Comparison of ENCODE assay signal across 18 cellular contexts in the genomic region with DNA sequence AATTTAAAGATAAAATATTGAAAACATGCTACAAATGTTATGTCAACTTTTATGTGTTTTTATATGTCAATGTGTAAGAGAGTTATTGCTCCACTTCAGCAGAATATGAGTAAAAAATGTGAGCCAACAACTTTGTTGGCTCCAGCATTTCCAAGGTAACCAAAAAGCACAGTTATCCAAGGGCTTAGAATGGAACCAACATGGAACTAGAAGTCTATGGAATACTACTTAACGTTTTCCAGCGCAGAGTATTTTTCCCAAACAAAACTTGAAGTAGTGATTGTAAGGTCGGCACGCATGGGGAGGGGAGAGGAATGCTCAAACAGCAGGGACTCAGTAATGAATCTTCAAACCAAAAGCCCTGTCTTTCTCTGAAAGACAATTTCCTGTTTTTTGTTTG. TPM values are rescaled to one million over a fixed set of nuclear protein-coding genes. Genes with fewer than 3 reads are reported as not detected.
DNase-seq lines count a peak whose midpoint lies in the region; ATAC-seq and TF ChIP-seq lines count a peak whose summit lies in the region.
"Had no signal": no experiment of that assay in that cellular context is flagged by ENCODE, and none has a peak within 500 bp of the region (broad histone marks: within the 10 kb centered on the region; RNA-seq: fewer than 3 reads in every experiment).

No MANE protein-coding gene starts in this region.

- no peaks in the 10 kb centered on the region for H3K9me3 Mint-ChIP-seq in activated CD4-positive, alpha-beta T cell treated with anti-CD3 and anti-CD28 coated beads for 36 hours (ENCODE audit: low read depth)
- peaks cover 5% of the 10 kb centered on the region; the same call in 1 of the 2 replicates for H3K9me3 Mint-ChIP-seq in WTC11

- no peak for ATAC-seq in activated CD4-positive, alpha-beta T cell treated with anti-CD3 and anti-CD28 coated beads for 36 hours
- ATAC-seq in WTC11 (no peak), HG02623 (IDR thresholded peaks at IDR 0.05; ENCODE audit: unreplicated experiment) (no peak), GM21529 (IDR thresholded peaks at IDR 0.05; ENCODE audit: unreplicated experiment) (no peak)

- no peak for DNase-seq in activated CD4-positive, alpha-beta T cell treated with anti-CD3 and anti-CD28 coated beads for 36 hours
- no peak for DNase-seq in activated CD4-positive, alpha-beta T cell treated with anti-CD3 and anti-CD28 coated beads for 4 hours
- DNase-seq in WTC11 (ENCODE audit: low spot score) (no peak), fibroblast of mammary gland (ENCODE audit: low read depth) (peak; percentile 46), tibial nerve (ENCODE audit: low spot score in 2 of 2) (no peak)
- DNase-seq: activated CD4-positive, alpha-beta T cell treated with anti-CD3 and anti-CD28 coated beads, Interleukin-2, amount 50 U/mL, for 1 hour; activated CD8-positive, alpha-beta memory T cell treated with anti-CD3 and anti-CD28 coated beads, Interleukin-2, amount 50 U/mL, for 48 hours; activated effector memory CD4-positive, alpha-beta T cell treated with anti-CD3 and anti-CD28 coated beads, Interleukin-2, amount 50 U/mL, for 16 hours; GF-D8; naive B cell; NCI-H1417 treated with DMSO at 0.1 percent for 48 hours; testis had no signal

- no peak overlapping the region for H3K4me3 ChIP-seq in fibroblast of mammary gland (ENCODE audit: control insufficient read depth, low read depth, low read length)
- H3K4me3 ChIP-seq in skeletal muscle satellite cell (ENCODE audit: low read length), result no peak overlapping the region
- H3K4me3 ChIP-seq in tibial nerve, result no peak overlapping the region
- H3K4me3 ChIP-seq: skin epidermis, testis had no signal

- WGBS in tibial nerve, 2 donors, result 83 to 85% methylated on average over 4 of the region's 4 CpGs

- TF ChIP-seq POLR2A in tibial nerve (IDR thresholded peaks at IDR 0.05), result no peak

- POLR2A ChIA-PET in activated CD4-positive, alpha-beta T cell treated with anti-CD3 and anti-CD28 coated beads for 36 hours (lab: Charles Lee), result no interaction called here
- POLR2A ChIA-PET in WTC11 (lab: Charles Lee), result no interaction called here

- H3K27ac ChIP-seq in tibial nerve, result no peak overlapping the region
- H3K27ac ChIP-seq: 22Rv1, testis had no signal

- CTCF ChIA-PET in activated CD4-positive, alpha-beta T cell treated with anti-CD3 and anti-CD28 coated beads for 36 hours (lab: Charles Lee), result no interaction called here
- CTCF ChIA-PET in WTC11 (lab: Charles Lee), result no interaction called here

- H3K27me3 Mint-ChIP-seq in activated CD4-positive, alpha-beta T cell treated with anti-CD3 and anti-CD28 coated beads for 36 hours, result no peaks in the 10 kb centered on the region
- no peaks in the 10 kb centered on the region for H3K27me3 Mint-ChIP-seq in WTC11 (ENCODE audit: low read depth)
- H3K27me3 Mint-ChIP-seq: naive B cell had no signal

- H3K27me3 ChIP-seq in skeletal muscle satellite cell (ENCODE audit: control insufficient read depth, insufficient read depth, low read length), result no peaks in the 10 kb centered on the region
- no peaks in the 10 kb centered on the region for H3K27me3 ChIP-seq in tibial nerve
- H3K27me3 ChIP-seq: testis had no signal

- intact Hi-C loops in activated CD4-positive, alpha-beta T cell treated with anti-CD3 and anti-CD28 coated beads for 36 hours (cut with DNase I, micrococcal nuclease), result no loop called here

- H3K36me3 ChIP-seq in skeletal muscle satellite cell (ENCODE audit: insufficient read depth, low read length) (peaks cover 19% of the 10 kb centered on the region), tibial nerve (peaks cover 0 to 41% (median 5%) of the 10 kb centered on the region in 3 donors)

- H3K9ac ChIP-seq in skeletal muscle satellite cell (ENCODE audit: low read depth, low read length), result peak overlapping the region; percentile 25

- no peak for TF ChIP-seq CTCF in WTC11 (IDR thresholded peaks at IDR 0.05)
- TF ChIP-seq CTCF in fibroblast of mammary gland (conservative IDR thresholded peaks at IDR 0.05; ENCODE audit: control insufficient read depth, insufficient read depth, low read depth, low read length), result no peak
- no peak for TF ChIP-seq CTCF in tibial nerve (IDR thresholded peaks at IDR 0.05)

- H3K9me3 ChIP-seq in skeletal muscle satellite cell (replicated peaks; ENCODE audit: low read length), result no peaks in the 10 kb centered on the region
- H3K9me3 ChIP-seq in tibial nerve, result no peaks in the 10 kb centered on the region
- H3K9me3 ChIP-seq: testis had no signal

- H3K4me3 Mint-ChIP-seq in activated CD4-positive, alpha-beta T cell treated with anti-CD3 and anti-CD28 coated beads for 36 hours, result no peak overlapping the region
- no peak overlapping the region for H3K4me3 Mint-ChIP-seq in WTC11
- H3K4me3 Mint-ChIP-seq: CD14-positive monocyte had no signal

- H3K36me3 Mint-ChIP-seq in activated CD4-positive, alpha-beta T cell treated with anti-CD3 and anti-CD28 coated beads for 36 hours (ENCODE audit: low read depth), result peaks cover 39% of the 10 kb centered on the region
- H3K36me3 Mint-ChIP-seq in WTC11, result peaks cover 35% of the 10 kb centered on the region

- TF ChIP-seq EP300 in tibial nerve (IDR thresholded peaks at IDR 0.05), result no peak

- peaks cover 36% of the 10 kb centered on the region for H3K4me1 ChIP-seq in skeletal muscle satellite cell (ENCODE audit: control insufficient read depth, insufficient read depth, low read length)
- no peaks in the 10 kb centered on the region for H3K4me1 ChIP-seq in tibial nerve
- H3K4me1 ChIP-seq: testis had no signal

- H3K27ac Mint-ChIP-seq in activated CD4-positive, alpha-beta T cell treated with anti-CD3 and anti-CD28 coated beads for 36 hours, result peak overlapping the region; percentile 60
- H3K27ac Mint-ChIP-seq in WTC11, result peak overlapping the region; percentile 21; the same call in 1 of the 2 replicates
- H3K27ac Mint-ChIP-seq: naive B cell had no signal

- peaks cover 20% of the 10 kb centered on the region for H3K4me1 Mint-ChIP-seq in activated CD4-positive, alpha-beta T cell treated with anti-CD3 and anti-CD28 coated beads for 36 hours
- H3K4me1 Mint-ChIP-seq in WTC11, result peaks cover 16% of the 10 kb centered on the region
- H3K4me1 Mint-ChIP-seq: naive B cell had no signal

- no peak overlapping the region for H3K4me2 ChIP-seq in skeletal muscle satellite cell (ENCODE audit: low read length)

TF ChIP-seq in WTC11, 78 proteins besides CTCF, POLR2A, EP300 and RAD21:
- no peak for TF ChIP-seq TEAD1 (CRISPR knock-in tag; IDR thresholded peaks at IDR 0.05)
- no peak for TF ChIP-seq ELF4 (CRISPR knock-in tag; IDR thresholded peaks at IDR 0.05; ENCODE audit: low read depth)

RNA-seq across cellular contexts. Expression of a gene that starts 45.1 kb away (rescaled TPM):
- under 1 TPM; 0.47 to 0.64 TPM for total RNA-seq in activated CD4-positive, alpha-beta T cell treated with anti-CD3 and anti-CD28 coated beads for 36 hours
- total RNA-seq in WTC11 (2021), result 30.4 to 32.7 TPM (median 32.0 TPM) in 3 replicates
- total RNA-seq in skeletal muscle satellite cell (2012; rRNA removed), result 0.87 and 1.3 TPM in 2 replicates
- 10 to 100 TPM in 1 of 4 donors, 1 to 10 TPM in 3; 6.9 to 11.7 (median 9.0) TPM for total RNA-seq in tibial nerve

Comparison
In these comparisons a context has a peak if more than half of its experiments do, and no peak if none do; other contexts are left out.
1. RNA of a gene that starts 45.1 kb away (total RNA-seq): 30.4 to 32.7 TPM in WTC11 and 6.9 to 11.7 TPM in tibial nerve; 0.47 to 0.64 TPM in activated CD4-positive, alpha-beta T cell treated with anti-CD3 and anti-CD28 coated beads for 36 hours; every median in the first group is over 4 times any median in the second.